1 cellular context compared by ENCODE assay signal in the genomic region with DNA sequence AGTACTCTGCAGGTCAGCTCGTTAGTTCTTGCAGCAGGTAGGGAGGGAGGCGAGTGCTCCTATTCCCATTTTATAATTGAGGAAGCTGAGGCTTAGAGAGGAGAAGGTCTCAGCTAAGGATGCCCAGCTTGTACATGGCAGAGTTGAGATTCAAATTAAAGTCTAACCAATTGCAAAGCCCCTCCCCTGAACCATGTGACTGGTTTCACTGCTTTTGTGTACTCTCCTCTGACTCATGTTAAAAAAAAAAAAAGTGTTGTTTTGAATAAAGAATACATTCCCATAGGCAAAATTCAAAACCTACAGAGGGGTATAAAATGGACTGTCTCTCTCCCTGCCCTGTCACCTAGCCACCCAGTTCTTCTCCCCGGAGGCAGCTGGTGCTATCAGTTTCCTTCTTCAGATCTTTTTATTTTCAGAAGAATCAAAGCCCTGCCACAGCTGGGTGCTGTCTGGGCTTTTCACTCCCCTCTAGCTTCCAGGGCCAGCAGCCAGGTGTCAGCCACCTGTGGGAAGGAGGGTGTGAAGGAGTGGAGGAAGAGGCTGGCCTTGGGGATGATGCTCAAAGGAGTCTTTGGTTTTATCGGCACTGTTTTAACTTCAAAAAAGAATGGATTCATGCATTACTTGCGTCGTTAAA.
A peak's percentile ranks its signal among the peaks of the same experiment; 100 is the strongest.
TF ChIP-seq lines count a peak whose summit lies in the region.

No MANE protein-coding gene starts in this region.

TF ChIP-seq in SK-N-SH, 30 proteins besides CTCF, POLR2A, EP300 and RAD21 (continued from another document):
- TF ChIP-seq, protein P1, sequence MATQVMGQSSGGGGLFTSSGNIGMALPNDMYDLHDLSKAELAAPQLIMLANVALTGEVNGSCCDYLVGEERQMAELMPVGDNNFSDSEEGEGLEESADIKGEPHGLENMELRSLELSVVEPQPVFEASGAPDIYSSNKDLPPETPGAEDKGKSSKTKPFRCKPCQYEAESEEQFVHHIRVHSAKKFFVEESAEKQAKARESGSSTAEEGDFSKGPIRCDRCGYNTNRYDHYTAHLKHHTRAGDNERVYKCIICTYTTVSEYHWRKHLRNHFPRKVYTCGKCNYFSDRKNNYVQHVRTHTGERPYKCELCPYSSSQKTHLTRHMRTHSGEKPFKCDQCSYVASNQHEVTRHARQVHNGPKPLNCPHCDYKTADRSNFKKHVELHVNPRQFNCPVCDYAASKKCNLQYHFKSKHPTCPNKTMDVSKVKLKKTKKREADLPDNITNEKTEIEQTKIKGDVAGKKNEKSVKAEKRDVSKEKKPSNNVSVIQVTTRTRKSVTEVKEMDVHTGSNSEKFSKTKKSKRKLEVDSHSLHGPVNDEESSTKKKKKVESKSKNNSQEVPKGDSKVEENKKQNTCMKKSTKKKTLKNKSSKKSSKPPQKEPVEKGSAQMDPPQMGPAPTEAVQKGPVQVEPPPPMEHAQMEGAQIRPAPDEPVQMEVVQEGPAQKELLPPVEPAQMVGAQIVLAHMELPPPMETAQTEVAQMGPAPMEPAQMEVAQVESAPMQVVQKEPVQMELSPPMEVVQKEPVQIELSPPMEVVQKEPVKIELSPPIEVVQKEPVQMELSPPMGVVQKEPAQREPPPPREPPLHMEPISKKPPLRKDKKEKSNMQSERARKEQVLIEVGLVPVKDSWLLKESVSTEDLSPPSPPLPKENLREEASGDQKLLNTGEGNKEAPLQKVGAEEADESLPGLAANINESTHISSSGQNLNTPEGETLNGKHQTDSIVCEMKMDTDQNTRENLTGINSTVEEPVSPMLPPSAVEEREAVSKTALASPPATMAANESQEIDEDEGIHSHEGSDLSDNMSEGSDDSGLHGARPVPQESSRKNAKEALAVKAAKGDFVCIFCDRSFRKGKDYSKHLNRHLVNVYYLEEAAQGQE (IDR thresholded peaks at IDR 0.05; ENCODE audit: low read depth, low read length): no peak
- TF ChIP-seq USF1 (IDR thresholded peaks at IDR 0.05; ENCODE audit: borderline replicate concordance, low read depth) (peak; percentile 77), MAX (IDR thresholded peaks at IDR 0.05; ENCODE audit: low read depth) (0 out of 2 replicates have a peak, but pooled peaks have one; percentile 16), USF2 (IDR thresholded peaks at IDR 0.05; ENCODE audit: borderline replicate concordance, low read depth, low read length) (no peak), ELF1 (IDR thresholded peaks at IDR 0.05) (no peak), NRF1 (IDR thresholded peaks at IDR 0.05; ENCODE audit: low read depth, low read length) (no peak)
- TF ChIP-seq, protein P2, sequence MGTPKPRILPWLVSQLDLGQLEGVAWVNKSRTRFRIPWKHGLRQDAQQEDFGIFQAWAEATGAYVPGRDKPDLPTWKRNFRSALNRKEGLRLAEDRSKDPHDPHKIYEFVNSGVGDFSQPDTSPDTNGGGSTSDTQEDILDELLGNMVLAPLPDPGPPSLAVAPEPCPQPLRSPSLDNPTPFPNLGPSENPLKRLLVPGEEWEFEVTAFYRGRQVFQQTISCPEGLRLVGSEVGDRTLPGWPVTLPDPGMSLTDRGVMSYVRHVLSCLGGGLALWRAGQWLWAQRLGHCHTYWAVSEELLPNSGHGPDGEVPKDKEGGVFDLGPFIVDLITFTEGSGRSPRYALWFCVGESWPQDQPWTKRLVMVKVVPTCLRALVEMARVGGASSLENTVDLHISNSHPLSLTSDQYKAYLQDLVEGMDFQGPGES (IDR thresholded peaks at IDR 0.05; ENCODE audit: low read depth, low read length): no peak
